8 cellular contexts compared by ENCODE assay signal in genomic region chr10:119652361-119652760, GRCh38. TPM values are rescaled to one million over a fixed set of nuclear protein-coding genes. Genes with fewer than 3 reads are reported as not detected.
DNase-seq lines count a peak whose midpoint lies in the region; ATAC-seq and TF ChIP-seq lines count a peak whose summit lies in the region.

No MANE protein-coding gene starts in this region.

- H3K4me3 Mint-ChIP-seq in natural killer cell treated with Interleukin-12 subunit alpha and Interleukin-12 subunit beta and Interleukin-15 and Interleukin-18, amount 100 ng/mL, for 72 hours: peak overlapping the region; percentile 80

- H3K36me3 ChIP-seq in WERI-Rb-1: no peaks in the 10 kb centered on the region

- H3K27ac ChIP-seq in WERI-Rb-1: no peak overlapping the region

- DNase-seq in GM04503 (ENCODE audit: low read depth): peak; percentile 50
- peak; percentile 63 for DNase-seq in LoVo (ENCODE audit: low spot score)
- no peak for DNase-seq in WERI-Rb-1
- peak; percentile 72 for DNase-seq in fibroblast of gingiva (ENCODE audit: low read depth)
- no peak for DNase-seq in natural killer cell treated with Interleukin-12 subunit alpha and Interleukin-12 subunit beta and Interleukin-15 and Interleukin-18, amount 100 ng/mL, for 72 hours (ENCODE audit: low spot score)
- DNase-seq in NCI-H345 treated with DMSO at 0.1 percent for 48 hours (lab: John Stamatoyannopoulos, UW; ENCODE audit: unreplicated experiment): no peak

- TF ChIP-seq CTCF in WERI-Rb-1 (IDR thresholded peaks at IDR 0.05; ENCODE audit: low read depth, low read length): 0 out of 2 replicates have a peak, but pooled peaks have one; percentile 1

- H3K27me3 ChIP-seq in WERI-Rb-1 (ENCODE audit: insufficient read depth, low read depth, severe bottlenecking): no peaks in the 10 kb centered on the region

- no peaks in the 10 kb centered on the region for H3K36me3 Mint-ChIP-seq in natural killer cell treated with Interleukin-12 subunit alpha and Interleukin-12 subunit beta and Interleukin-15 and Interleukin-18, amount 100 ng/mL, for 72 hours

- H3K4me3 ChIP-seq in WERI-Rb-1 (ENCODE audit: low read depth, low read length): no peak overlapping the region

- ATAC-seq in natural killer cell treated with Interleukin-12 subunit alpha and Interleukin-12 subunit beta and Interleukin-15 and Interleukin-18, amount 100 ng/mL, for 72 hours: no peak
- ATAC-seq in HG02884 (IDR thresholded peaks at IDR 0.05; ENCODE audit: unreplicated experiment): no peak
- no peak for ATAC-seq in GM21529 (IDR thresholded peaks at IDR 0.05; ENCODE audit: unreplicated experiment)

- no peaks in the 10 kb centered on the region for H3K9me3 ChIP-seq in WERI-Rb-1 (ENCODE audit: severe bottlenecking)

- H3K27me3 Mint-ChIP-seq in natural killer cell treated with Interleukin-12 subunit alpha and Interleukin-12 subunit beta and Interleukin-15 and Interleukin-18, amount 100 ng/mL, for 72 hours: peaks cover 3 to 6% of the 10 kb centered on the region in 2 donors

- no peaks in the 10 kb centered on the region for H3K9me3 Mint-ChIP-seq in natural killer cell treated with Interleukin-12 subunit alpha and Interleukin-12 subunit beta and Interleukin-15 and Interleukin-18, amount 100 ng/mL, for 72 hours

- peaks cover 28 to 33% of the 10 kb centered on the region in 2 donors for H3K4me1 Mint-ChIP-seq in natural killer cell treated with Interleukin-12 subunit alpha and Interleukin-12 subunit beta and Interleukin-15 and Interleukin-18, amount 100 ng/mL, for 72 hours (ENCODE audit: low read depth in 2 of 2)

- peak overlapping the region; percentile 61 to 71 for H3K27ac Mint-ChIP-seq in natural killer cell treated with Interleukin-12 subunit alpha and Interleukin-12 subunit beta and Interleukin-15 and Interleukin-18, amount 100 ng/mL, for 72 hours

RNA-seq across cellular contexts. Expression of gene BAG3, which starts 1.2 kb away (rescaled TPM):
- total RNA-seq in natural killer cell treated with Interleukin-12 subunit alpha and Interleukin-12 subunit beta and Interleukin-15 and Interleukin-18, amount 100 ng/mL, for 72 hours: 10 to 100 TPM; 10.5 to 12.7 TPM

RNA-seq across cellular contexts. Expression of gene TIAL1, which starts 55.6 kb away (rescaled TPM):
- 100 to 1,000 TPM; 138 to 152 TPM for total RNA-seq in natural killer cell treated with Interleukin-12 subunit alpha and Interleukin-12 subunit beta and Interleukin-15 and Interleukin-18, amount 100 ng/mL, for 72 hours

Comparison
In these comparisons a context has a peak if more than half of its experiments do, and no peak if none do; other contexts are left out.
1. DNase-seq: peak in GM04503 (single experiment), LoVo (single experiment) and fibroblast of gingiva (single experiment); none in WERI-Rb-1 (single experiment), natural killer cell treated with Interleukin-12 subunit alpha and Interleukin-12 subunit beta and Interleukin-15 and Interleukin-18, amount 100 ng/mL, for 72 hours (single experiment) and NCI-H345 treated with DMSO at 0.1 percent for 48 hours (single experiment).